In genomic region chr3:149898771-149899170, GRCh38 we compare ENCODE assay signal across 17 cellular contexts.
DNase-seq lines count a peak whose midpoint lies in the region; ATAC-seq and TF ChIP-seq lines count a peak whose summit lies in the region.
"Had no signal": no experiment of that assay in that cellular context is flagged by ENCODE, and none has a peak within 500 bp of the region (broad histone marks: within the 10 kb centered on the region; RNA-seq: fewer than 3 reads in every experiment).

No MANE protein-coding gene starts in this region.

- H3K9me1 ChIP-seq in IMR-90 (ENCODE audit: insufficient read depth, low read length), result no peaks in the 10 kb centered on the region; the same call in none of the 2 replicates

- H3K79me2 ChIP-seq in ACC112 (ENCODE audit: control insufficient read depth, insufficient read depth, low read length, unreplicated experiment), result no peaks in the 10 kb centered on the region
- H3K79me2 ChIP-seq: parathyroid adenoma had no signal

- in situ Hi-C loops in IMR-90 (cut with MboI; ENCODE audit: low sequenced_read_pairs), result no loop called here

- POLR2A ChIA-PET in IMR-90 (lab: Charles Lee; ENCODE audit: unreplicated experiment), result no interaction called here
- POLR2A ChIA-PET in A673 (lab: Charles Lee; ENCODE audit: low non-redundant PET), result no interaction called here

- H3K9me3 ChIP-seq in IMR-90 (ENCODE audit: control insufficient read depth, insufficient read depth, low read length) (no peaks in the 10 kb centered on the region), A673 (ENCODE audit: low read depth, low read length, poor library complexity, severe bottlenecking) (no peaks in the 10 kb centered on the region)
- H3K9me3 ChIP-seq: A549, SJCRH30 had no signal

- CTCF ChIA-PET in IMR-90 (lab: Yijun Ruan, JAX) (interaction anchor here (1.0 kb wide), 1 partner anchor 18 kb away, joined by 3 read pairs; no protein-coding TSS in a partner anchor), A673 (lab: Charles Lee) (no interaction called here)

- no peaks in the 10 kb centered on the region for H4K20me1 ChIP-seq in IMR-90 (ENCODE audit: insufficient read depth, low read length)

- H3K27ac ChIP-seq in ACC112 (ENCODE audit: low read depth, low read length), result peak overlapping the region; percentile 56
- H3K27ac ChIP-seq in IMR-90 (ENCODE audit: insufficient read depth, low read length), result no peak overlapping the region
- peak overlapping the region; percentile 28 to 45 for H3K27ac ChIP-seq in coronary artery
- H3K27ac ChIP-seq in A673 (ENCODE audit: low read depth, low read length, poor library complexity, severe bottlenecking), result no peak overlapping the region
- H3K27ac ChIP-seq: A549, foreskin keratinocyte, parathyroid adenoma, SJCRH30 had no signal

- no peak overlapping the region for H3K4ac ChIP-seq in IMR-90 (ENCODE audit: low read depth, low read length)

- no TSS peak for BruUV-seq in IMR-90 (replicated peaks; lab: Mats Ljungman, UMichigan)
- BruUV-seq in A673 (replicated peaks; lab: Mats Ljungman, UMichigan), result no TSS peak

- no peak overlapping the region for H2BK20ac ChIP-seq in IMR-90 (ENCODE audit: low read depth, low read length)

- H3K4me3 ChIP-seq in ACC112 (ENCODE audit: low read depth, low read length) (no peak overlapping the region), IMR-90 (ENCODE audit: insufficient read depth, low read depth, low read length) (no peak overlapping the region), coronary artery (no peak overlapping the region), A673 (ENCODE audit: low read depth, low read length, poor library complexity, severe bottlenecking) (no peak overlapping the region)
- H3K4me3 ChIP-seq: A549, lung, SJCRH30 had no signal

- no peak overlapping the region for H3K56ac ChIP-seq in IMR-90 (ENCODE audit: extremely low read depth, insufficient read depth, low read length)

- H4K8ac ChIP-seq in IMR-90 (ENCODE audit: low read depth in 2 of 2, low read length in 2 of 2), result no peak overlapping the region

- no peaks in the 10 kb centered on the region for H3K27me3 ChIP-seq in ACC112 (ENCODE audit: insufficient read depth, low read length)
- H3K27me3 ChIP-seq in IMR-90 (ENCODE audit: control insufficient read depth, insufficient read depth, low read length), result no peaks in the 10 kb centered on the region
- no peaks in the 10 kb centered on the region for H3K27me3 ChIP-seq in A673 (replicated peaks; ENCODE audit: insufficient read depth, low read depth, low read length, poor library complexity)
- H3K27me3 ChIP-seq: foreskin keratinocyte, SJCRH30 had no signal

- ATAC-seq in IMR-90 (ENCODE audit: low read depth) (peak; percentile 90), GM18870 (IDR thresholded peaks at IDR 0.05; ENCODE audit: unreplicated experiment) (no peak)
- ATAC-seq: A549, foreskin keratinocyte had no signal

- no peak overlapping the region for H3K14ac ChIP-seq in IMR-90 (replicated peaks; ENCODE audit: low read depth, low read length)

- H3K23ac ChIP-seq in IMR-90 (ENCODE audit: low read depth, low read length), result no peak overlapping the region

- dilution Hi-C loops in IMR-90 (cut with HindIII; ENCODE audit: low sequenced_read_pairs, unreplicated experiment), result no loop called here

- WGBS in IMR-90 (ENCODE audit: extremely low coverage in 2 of 2, insufficient read length in 1 of 2), 2 experiments, result no CpG with 5 or more reads among the region's 2 CpGs

- H2AFZ ChIP-seq in ACC112 (ENCODE audit: low read length, unreplicated experiment), result no peak overlapping the region
- peak overlapping the region; percentile 2 for H2AFZ ChIP-seq in IMR-90 (replicated peaks; ENCODE audit: low read length, poor library complexity)
- H2AFZ ChIP-seq: parathyroid adenoma had no signal

- H3K18ac ChIP-seq in IMR-90 (ENCODE audit: low read depth, low read length), result no peak overlapping the region

- DNase-seq in IMR-90 (peak; percentile 86), coronary artery (ENCODE audit: low spot score) (no peak), kidney glomerular epithelial cell (lab: John Stamatoyannopoulos, UW) (peak; percentile 28), putamen (ENCODE audit: low spot score) (no peak), A673 (ENCODE audit: low spot score) (no peak), D341Med (ENCODE audit: low spot score) (no peak)
- DNase-seq: activated T-cell treated with anti-CD3 and anti-CD28 coated beads, Interleukin-2, amount 50 U/mL, for 48 hours; cerebellar nuclear complex; foreskin keratinocyte; NCI-H1092 treated with DMSO at 0.1 percent for 48 hours; NCI-H526 treated with DMSO at 0.1 percent for 48 hours; SJCRH30 had no signal

- TF ChIP-seq RAD21 in IMR-90 (IDR thresholded peaks at IDR 0.05; ENCODE audit: low read length), result no peak

- H2BK15ac ChIP-seq in IMR-90 (ENCODE audit: low read depth, low read length), result no peak overlapping the region

- H3K9ac ChIP-seq in IMR-90 (ENCODE audit: low read depth, low read length), result no peak overlapping the region
- H3K9ac ChIP-seq: parathyroid adenoma had no signal

- H2AK5ac ChIP-seq in IMR-90 (ENCODE audit: low read depth, low read length), result no peak overlapping the region

- H4K91ac ChIP-seq in IMR-90 (ENCODE audit: insufficient read depth, low read depth, low read length), result no peak overlapping the region

- H3K4me1 ChIP-seq in ACC112 (ENCODE audit: control insufficient read depth, insufficient read depth, low read length, unreplicated experiment) (peaks cover 22% of the 10 kb centered on the region), IMR-90 (ENCODE audit: control insufficient read depth, insufficient read depth, low read length) (peaks cover 1% of the 10 kb centered on the region; the same call in 1 of the 2 replicates), A673 (ENCODE audit: insufficient read depth, low read length, poor library complexity, severe bottlenecking) (peaks cover 3% of the 10 kb centered on the region)
- H3K4me1 ChIP-seq: parathyroid adenoma, SJCRH30 had no signal

- H3K36me3 ChIP-seq in ACC112 (ENCODE audit: insufficient read depth, low read length) (no peaks in the 10 kb centered on the region; the same call in 1 of the 2 replicates), IMR-90 (ENCODE audit: control insufficient read depth, insufficient read depth, low read length) (no peaks in the 10 kb centered on the region), A673 (ENCODE audit: insufficient read depth, low read length, poor library complexity, severe bottlenecking) (no peaks in the 10 kb centered on the region)

- H3K79me1 ChIP-seq in IMR-90 (ENCODE audit: low read depth in 1 of 2, low read length in 2 of 2), result peaks cover 0 to 12% of the 10 kb centered on the region in 2 experiments; a peak in 2 of 4 replicates

- H3K4me2 ChIP-seq in IMR-90 (ENCODE audit: low read depth, low read length), result no peak overlapping the region
- H3K4me2 ChIP-seq: A549 had no signal

- intact Hi-C loops in IMR-90 (cut with micrococcal nuclease), result no loop called here
- intact Hi-C loops in A673 (cut with micrococcal nuclease; ENCODE audit: unreplicated experiment), result no loop called here

- H4K5ac ChIP-seq in IMR-90 (ENCODE audit: low read depth, low read length), result no peak overlapping the region

- H2BK120ac ChIP-seq in IMR-90 (ENCODE audit: low read depth, low read length), result no peak overlapping the region

- TF ChIP-seq CTCF in IMR-90 (conservative IDR thresholded peaks at IDR 0.05; ENCODE audit: low read depth, low read length), result no peak
- TF ChIP-seq CTCF in coronary artery (IDR thresholded peaks at IDR 0.05), result no peak
- TF ChIP-seq CTCF in A673 (conservative IDR thresholded peaks at IDR 0.05; ENCODE audit: low read depth, low read length), result no peak

- H2AK9ac ChIP-seq in IMR-90 (replicated peaks; ENCODE audit: low read depth, low read length, poor library complexity), result no peak overlapping the region

- H2BK5ac ChIP-seq in IMR-90 (ENCODE audit: low read depth, low read length, poor library complexity, severe bottlenecking), result no peak overlapping the region

- TF ChIP-seq POLR2A in IMR-90 (IDR thresholded peaks at IDR 0.05; ENCODE audit: low read depth, low read length), result no peak

TF ChIP-seq in IMR-90, 13 proteins besides CTCF, POLR2A, EP300 and RAD21:
- TF ChIP-seq CEBPB (IDR thresholded peaks at IDR 0.05; ENCODE audit: low read depth, low read length) (no peak), MAZ (IDR thresholded peaks at IDR 0.05; ENCODE audit: borderline replicate concordance, low read depth, low read length) (no peak), RFX5 (IDR thresholded peaks at IDR 0.05; ENCODE audit: low read depth, low read length) (no peak), NFE2L2 (IDR thresholded peaks at IDR 0.05; ENCODE audit: low read depth, low read length) (peak; percentile 20; the same call in 1 of the 2 replicates), MAFK (IDR thresholded peaks at IDR 0.05; ENCODE audit: low read depth, low read length) (peak; percentile 23; the same call in 1 of the 2 replicates), FOS (IDR thresholded peaks at IDR 0.05; ENCODE audit: low read depth, low read length) (peak; percentile 60)

Comparison
In these comparisons a context has a peak if more than half of its experiments do, and no peak if none do; other contexts are left out.
1. H3K27ac ChIP-seq: peak in ACC112 (single experiment) and coronary artery (2 of 2); none in IMR-90 (single experiment) and A673 (single experiment).
2. DNase-seq: peak in IMR-90 (single experiment) and kidney glomerular epithelial cell (single experiment); none in coronary artery (single experiment), putamen (single experiment), A673 (single experiment) and D341Med (single experiment).